14 cellular contexts compared by ENCODE assay signal in genomic region chr16:27520982-27521673, GRCh38. TPM values are rescaled to one million over a fixed set of nuclear protein-coding genes. Genes with fewer than 3 reads are reported as not detected.
DNase-seq lines count a peak whose midpoint lies in the region; ATAC-seq and TF ChIP-seq lines count a peak whose summit lies in the region.
"Had no signal": no experiment of that assay in that cellular context is flagged by ENCODE, and none has a peak within 500 bp of the region (broad histone marks: within the 10 kb centered on the region; RNA-seq: fewer than 3 reads in every experiment).

No MANE protein-coding gene starts in this region.

- 17 to 27% methylated on average over 16 of the region's 16 CpGs for WGBS in heart right ventricle, 2 donors
- no CpG with 5 or more reads among the region's 16 CpGs for WGBS in neuronal stem cell (ENCODE audit: extremely low coverage in 2 of 2, insufficient read length in 2 of 2, insufficient replicate concordance in 1 of 2), 2 donors
- 84% methylated on average over 16 of the region's 16 CpGs for WGBS in suprapubic skin

- no peak overlapping the region for H2AFZ ChIP-seq in neuronal stem cell (ENCODE audit: low read length)

- H3K9me3 Mint-ChIP-seq in stimulated activated naive CD8-positive, alpha-beta T cell treated with anti-CD3 and anti-CD28 coated beads, Interleukin-15, amount 100 ng/mL, for 72 hours, result no peaks in the 10 kb centered on the region

- no peak overlapping the region for H3K4me2 ChIP-seq in neuronal stem cell (ENCODE audit: insufficient read depth, low read length, poor library complexity, severe bottlenecking)

- H3K9me3 ChIP-seq in heart right ventricle (peaks cover 0 to 13% (median 0%) of the 10 kb centered on the region in 11 donors), neuronal stem cell (replicated peaks in 1 of 2; ENCODE audit: control insufficient read depth in 2 of 2, insufficient read depth in 1 of 2, low read depth in 1 of 2, low read length in 2 of 2) (peaks cover 6 to 11% of the 10 kb centered on the region in 2 donors), suprapubic skin (no peaks in the 10 kb centered on the region)

- H3K4me3 ChIP-seq in heart right ventricle (no peak overlapping the region), neuronal stem cell (ENCODE audit: low read length in 2 of 2) (peak overlapping the region in 1 of 2 donors; percentile 0), suprapubic skin (no peak overlapping the region), dorsolateral prefrontal cortex (no peak overlapping the region)
- H3K4me3 ChIP-seq: GM12878 had no signal

- H3K4me1 Mint-ChIP-seq in stimulated activated naive CD8-positive, alpha-beta T cell treated with anti-CD3 and anti-CD28 coated beads, Interleukin-15, amount 100 ng/mL, for 72 hours, result no peaks in the 10 kb centered on the region

- H3K27me3 Mint-ChIP-seq in stimulated activated naive CD8-positive, alpha-beta T cell treated with anti-CD3 and anti-CD28 coated beads, Interleukin-15, amount 100 ng/mL, for 72 hours, result no peaks in the 10 kb centered on the region

- no peak overlapping the region for H2BK15ac ChIP-seq in neuronal stem cell (ENCODE audit: low read length)

- no peak for ATAC-seq in stimulated activated naive CD8-positive, alpha-beta T cell treated with anti-CD3 and anti-CD28 coated beads, Interleukin-15, amount 100 ng/mL, for 72 hours
- ATAC-seq in stimulated activated naive CD8-positive, alpha-beta T cell treated with anti-CD3 and anti-CD28 coated beads, Interleukin-15, Interleukin-2, amounts not matched to agents 100 U/mL and 50 U/mL, for 24 hours, result no peak
- peak; percentile 89 to 95 (median 93) for ATAC-seq in heart right ventricle
- ATAC-seq in HG02840 (IDR thresholded peaks at IDR 0.05; ENCODE audit: low FRiP score, unreplicated experiment), result no peak
- ATAC-seq: GM12878, HCT116 had no signal

- no peak overlapping the region for H2BK5ac ChIP-seq in neuronal stem cell (ENCODE audit: low read length)

- peak overlapping the region; percentile 62 for H3K23ac ChIP-seq in neuronal stem cell (ENCODE audit: low read depth, low read length, poor library complexity)

- H2BK12ac ChIP-seq in neuronal stem cell (ENCODE audit: low read length), result no peak overlapping the region

- no peak overlapping the region for H3K4me3 Mint-ChIP-seq in stimulated activated naive CD8-positive, alpha-beta T cell treated with anti-CD3 and anti-CD28 coated beads, Interleukin-15, amount 100 ng/mL, for 72 hours

- peaks cover 8 to 66% (median 28%) of the 10 kb centered on the region in 9 donors for H3K4me1 ChIP-seq in heart right ventricle
- H3K4me1 ChIP-seq in neuronal stem cell (ENCODE audit: control insufficient read depth in 2 of 2, insufficient read depth in 1 of 2, low read depth in 1 of 2, low read length in 2 of 2), result no peaks in the 10 kb centered on the region
- H3K4me1 ChIP-seq in suprapubic skin, result no peaks in the 10 kb centered on the region

- peaks cover 1% of the 10 kb centered on the region for H3K79me1 ChIP-seq in neuronal stem cell (ENCODE audit: low read depth, low read length)

- H3K4ac ChIP-seq in neuronal stem cell (ENCODE audit: low read length), result no peak overlapping the region

- in situ Hi-C loops in GM13976 (cut with MboI; ENCODE audit: low sequenced_read_pairs, unreplicated experiment), result no loop called here

- H3K36me3 ChIP-seq in heart right ventricle, result peaks cover 0 to 80% (median 34%) of the 10 kb centered on the region in 9 donors
- peaks cover 38 to 94% of the 10 kb centered on the region in 2 donors for H3K36me3 ChIP-seq in neuronal stem cell (replicated peaks in 1 of 2; ENCODE audit: control insufficient read depth in 2 of 2, insufficient read depth in 2 of 2, low read length in 2 of 2)
- H3K36me3 ChIP-seq in suprapubic skin, result peaks cover 62% of the 10 kb centered on the region

- H3K18ac ChIP-seq in neuronal stem cell (ENCODE audit: low read length), result no peak overlapping the region

- no peak for TF ChIP-seq EP300 in suprapubic skin (IDR thresholded peaks at IDR 0.05)

- H3K14ac ChIP-seq in neuronal stem cell (ENCODE audit: low read length), result no peak overlapping the region

- TF ChIP-seq POLR2A in suprapubic skin (IDR thresholded peaks at IDR 0.05), result no peak

- TF ChIP-seq CTCF in heart right ventricle (IDR thresholded peaks at IDR 0.05), result no peak
- no peak for TF ChIP-seq CTCF in suprapubic skin (IDR thresholded peaks at IDR 0.05)
- TF ChIP-seq CTCF in dorsolateral prefrontal cortex (IDR thresholded peaks at IDR 0.05 in 54 of 56, conservative IDR thresholded peaks at IDR 0.05 in 2 of 56; ENCODE audit: low read depth in 1 of 56, partially characterized antibody in 56 of 56), result no peak
- no peak for TF ChIP-seq CTCF in GM13976 (IDR thresholded peaks at IDR 0.05; ENCODE audit: borderline replicate concordance, control extremely low read depth, extremely low read depth, insufficient read depth, missing control alignments)

- intact Hi-C loops in heart right ventricle (cut with DNase I), result no loop called here
- intact Hi-C loops in dorsolateral prefrontal cortex (cut with DNase I), result no loop called here

- H3K27me3 ChIP-seq in heart right ventricle (no peaks in the 10 kb centered on the region), neuronal stem cell (ENCODE audit: control insufficient read depth in 3 of 3, insufficient read depth in 3 of 3, low read depth in 1 of 3, low read length in 3 of 3) (no peaks in the 10 kb centered on the region), suprapubic skin (no peaks in the 10 kb centered on the region), dorsolateral prefrontal cortex (no peaks in the 10 kb centered on the region)

- DNase-seq in stimulated activated naive CD8-positive, alpha-beta T cell treated with anti-CD3 and anti-CD28 coated beads, Interleukin-15, amount 100 ng/mL, for 72 hours, result no peak
- no peak for DNase-seq in stimulated activated naive CD8-positive, alpha-beta T cell treated with anti-CD3 and anti-CD28 coated beads, Interleukin-15, Interleukin-2, amounts not matched to agents 100 U/mL and 50 U/mL, for 24 hours
- DNase-seq in heart right ventricle (peak; percentile 72 to 88), neuronal stem cell (ENCODE audit: low spot score) (no peak), suprapubic skin (ENCODE audit: low spot score in 2 of 2) (no peak), dorsolateral prefrontal cortex (no peak), GM13976 (ENCODE audit: low spot score) (no peak)
- DNase-seq: nucleus accumbens; OCI-M1; stimulated activated CD4-positive, alpha-beta T cell treated with anti-CD3 and anti-CD28 coated beads, Interleukin-2, amount 100 ng/mL, for 48 hours; T-helper 9 cell had no signal

- no peak overlapping the region for H3K9ac ChIP-seq in neuronal stem cell (ENCODE audit: low read depth, low read length, poor library complexity)

- H3K27ac Mint-ChIP-seq in stimulated activated naive CD8-positive, alpha-beta T cell treated with anti-CD3 and anti-CD28 coated beads, Interleukin-15, amount 100 ng/mL, for 72 hours, result peak overlapping the region; percentile 6 to 78

- no peak overlapping the region for H4K91ac ChIP-seq in neuronal stem cell (ENCODE audit: low read depth, low read length, poor library complexity)

- no peak overlapping the region for H2BK120ac ChIP-seq in neuronal stem cell (ENCODE audit: low read depth, low read length)

- no peak overlapping the region for H2AK5ac ChIP-seq in neuronal stem cell (ENCODE audit: low read depth, low read length)

- no peak overlapping the region for H4K8ac ChIP-seq in neuronal stem cell (ENCODE audit: low read depth, low read length)

- peak overlapping the region; percentile 72 to 95 (median 92) for H3K27ac ChIP-seq in heart right ventricle
- H3K27ac ChIP-seq in neuronal stem cell (replicated peaks; ENCODE audit: low read length), result no peak overlapping the region
- no peak overlapping the region for H3K27ac ChIP-seq in suprapubic skin
- H3K27ac ChIP-seq in dorsolateral prefrontal cortex, result peak overlapping the region in 7 of 59 donors; percentile 13 to 61 (median 34)

RNA-seq across cellular contexts. Expression of gene GTF3C1, which starts 28.6 kb away (rescaled TPM):
- 10 to 100 TPM; 48.1 to 84.5 (median 62.8) TPM for total RNA-seq in heart right ventricle
- 100 to 1,000 TPM in 1 of 2 donors, 10 to 100 TPM in 1; 53.0 to 133 TPM for polyA plus RNA-seq in heart right ventricle
- 42.8 TPM for polyA plus RNA-seq in neuronal stem cell (2013, experiment 1 of 2)
- 43.8 TPM for polyA plus RNA-seq in neuronal stem cell (2013, experiment 2 of 2)
- 100 to 1,000 TPM; 129 to 276 (median 181) TPM for total RNA-seq in suprapubic skin
- 100 to 1,000 TPM in 78 of 120 experiments, 10 to 100 TPM in 42; 73.8 to 145 (median 105) TPM for total RNA-seq in dorsolateral prefrontal cortex

RNA-seq across cellular contexts. Expression of gene KATNIP, which starts 28.8 kb away (rescaled TPM):
- total RNA-seq in heart right ventricle (10 to 100 TPM in 9 of 10 donors, 1 to 10 TPM in 1; 8.6 to 25.0 (median 16.8) TPM), suprapubic skin (10 to 100 TPM; 27.6 to 52.7 (median 32.1) TPM), dorsolateral prefrontal cortex (10 to 100 TPM; 21.9 to 55.1 (median 35.8) TPM)
- 1 to 10 TPM; 5.9 to 6.0 TPM for polyA plus RNA-seq in heart right ventricle
- 11.0 TPM for polyA plus RNA-seq in neuronal stem cell (2013, experiment 1 of 2)
- polyA plus RNA-seq in neuronal stem cell (2013, experiment 2 of 2), result 11.2 TPM

Comparison
In these comparisons a context has a peak if more than half of its experiments do, and no peak if none do; other contexts are left out.
1. ATAC-seq: peak in heart right ventricle (8 of 8); none in stimulated activated naive CD8-positive, alpha-beta T cell treated with anti-CD3 and anti-CD28 coated beads, Interleukin-15, amount 100 ng/mL, for 72 hours (single experiment), stimulated activated naive CD8-positive, alpha-beta T cell treated with anti-CD3 and anti-CD28 coated beads, Interleukin-15, Interleukin-2, amounts not matched to agents 100 U/mL and 50 U/mL, for 24 hours (single experiment) and HG02840 (single experiment).
2. DNase-seq: peak in heart right ventricle (2 of 2); none in stimulated activated naive CD8-positive, alpha-beta T cell treated with anti-CD3 and anti-CD28 coated beads, Interleukin-15, amount 100 ng/mL, for 72 hours (0 of 2), stimulated activated naive CD8-positive, alpha-beta T cell treated with anti-CD3 and anti-CD28 coated beads, Interleukin-15, Interleukin-2, amounts not matched to agents 100 U/mL and 50 U/mL, for 24 hours (single experiment), neuronal stem cell (single experiment), suprapubic skin (0 of 2), dorsolateral prefrontal cortex (0 of 10) and GM13976 (single experiment).
3. H3K27ac ChIP-seq: peak in heart right ventricle (10 of 10); none in neuronal stem cell (single experiment) and suprapubic skin (single experiment).